ENCODE assay signal across 8 cellular contexts in genomic region chr3:12809435-12809834, GRCh38. TPM values are rescaled to one million over a fixed set of nuclear protein-coding genes. Genes with fewer than 3 reads are reported as not detected.
DNase-seq lines count a peak whose midpoint lies in the region; ATAC-seq and TF ChIP-seq lines count a peak whose summit lies in the region.

No MANE protein-coding gene starts in this region.

- peaks cover 1% of the 10 kb centered on the region for H3K36me3 ChIP-seq in H7 (replicated peaks; ENCODE audit: control insufficient read depth, insufficient read depth, low read length)
- H3K36me3 ChIP-seq in hepatocyte (replicated peaks; ENCODE audit: insufficient read depth, low read depth): no peaks in the 10 kb centered on the region
- H3K36me3 ChIP-seq in sigmoid colon: peaks cover 0 to 52% (median 6%) of the 10 kb centered on the region in 4 donors

- H3K9me3 ChIP-seq in hepatocyte (ENCODE audit: low read depth) (no peaks in the 10 kb centered on the region), sigmoid colon (no peaks in the 10 kb centered on the region)

- H3K9me3 Mint-ChIP-seq in activated B cell treated with CpG ODN at 0.5 μM for 24 hours: no peaks in the 10 kb centered on the region

- H3K4me1 Mint-ChIP-seq in activated B cell treated with CpG ODN at 0.5 μM for 24 hours: peaks cover 9% of the 10 kb centered on the region

- CTCF ChIA-PET in activated B cell treated with CpG ODN at 0.5 μM for 24 hours (lab: Charles Lee): interaction anchor here (0.7 to 1.8 kb wide), 11 partner anchors 11 to 103 kb away, joined by 3 to 18 read pairs (median 4); partner anchors contain the start of genes CAND2 and RPL32

- H3K9me2 ChIP-seq in hepatocyte (replicated peaks; ENCODE audit: insufficient read depth): no peaks in the 10 kb centered on the region

- no peaks in the 10 kb centered on the region for H3K27me3 ChIP-seq in H7 (ENCODE audit: control insufficient read depth, insufficient read depth, low read length)
- no peaks in the 10 kb centered on the region for H3K27me3 ChIP-seq in hepatocyte
- no peaks in the 10 kb centered on the region for H3K27me3 ChIP-seq in sigmoid colon

- H3K4me3 ChIP-seq in H7 (ENCODE audit: insufficient read depth, low read depth, low read length) (peak overlapping the region; percentile 70), hepatocyte (no peak overlapping the region), sigmoid colon (peak overlapping the region; percentile 42 to 59 (median 57))

- H3K27ac ChIP-seq in hepatocyte (peak overlapping the region; percentile 33), sigmoid colon (peak overlapping the region; percentile 82 to 86 (median 85))

- H3K27ac Mint-ChIP-seq in activated B cell treated with CpG ODN at 0.5 μM for 24 hours: no peak overlapping the region

- peak overlapping the region; percentile 79 for H3K4me2 ChIP-seq in hepatocyte

- TF ChIP-seq CTCF in activated B cell treated with CpG ODN at 0.5 μM for 24 hours (IDR thresholded peaks at IDR 0.05): no peak
- no peak for TF ChIP-seq CTCF in hepatocyte (IDR thresholded peaks at IDR 0.05; ENCODE audit: poor library complexity)
- no peak for TF ChIP-seq CTCF in sigmoid colon (IDR thresholded peaks at IDR 0.05)

- H2AFZ ChIP-seq in hepatocyte: peak overlapping the region; percentile 46

- intact Hi-C loops in activated B cell treated with CpG ODN at 0.5 μM for 24 hours (cut with micrococcal nuclease) (no loop called here), sigmoid colon (cut with DNase I) (no loop called here)

- no peak for TF ChIP-seq EP300 in sigmoid colon (IDR thresholded peaks at IDR 0.05)

- H3K79me2 ChIP-seq in hepatocyte: no peaks in the 10 kb centered on the region

- H3K36me3 Mint-ChIP-seq in activated B cell treated with CpG ODN at 0.5 μM for 24 hours (ENCODE audit: low read depth): no peaks in the 10 kb centered on the region

- 94% methylated on average over 5 of the region's 5 CpGs for WGBS in hepatocyte (ENCODE audit: low lambda C conversion rate, missing lambda C conversion rate)
- 82 to 88% methylated on average over 5 of the region's 5 CpGs for WGBS in sigmoid colon, 2 donors

- H3K27me3 Mint-ChIP-seq in activated B cell treated with CpG ODN at 0.5 μM for 24 hours: no peaks in the 10 kb centered on the region

- peak overlapping the region; percentile 69 for H3K4me3 Mint-ChIP-seq in activated B cell treated with CpG ODN at 0.5 μM for 24 hours

- POLR2A ChIA-PET in activated B cell treated with CpG ODN at 0.5 μM for 24 hours (lab: Charles Lee): interaction anchor here (0.8 to 2.4 kb wide), 3 partner anchors 32 to 145 kb away, joined by 6 to 21 read pairs (median 19); partner anchors contain the start of gene RPL32

- no peak for DNase-seq in H7
- DNase-seq in activated B cell treated with CpG ODN at 0.5 μM for 24 hours: no peak
- no peak for DNase-seq in hepatocyte (ENCODE audit: low spot score)
- DNase-seq in sigmoid colon: no peak
- DNase-seq in stimulated activated CD4-positive, alpha-beta T cell treated with anti-CD3 and anti-CD28 coated beads, Interleukin-4, amount 100 ng/mL, for 24 hours: no peak
- no peak for DNase-seq in activated effector memory CD4-positive, alpha-beta T cell treated with anti-CD3 and anti-CD28 coated beads, Interleukin-2, amount 50 U/mL, for 16 hours

- ATAC-seq in activated B cell treated with CpG ODN at 0.5 μM for 24 hours (ENCODE audit: low read depth): no peak
- ATAC-seq in HG02588 (IDR thresholded peaks at IDR 0.05; ENCODE audit: unreplicated experiment): no peak
- no peak for ATAC-seq in GM18870 (IDR thresholded peaks at IDR 0.05; ENCODE audit: unreplicated experiment)

- TF ChIP-seq POLR2A in sigmoid colon (IDR thresholded peaks at IDR 0.05): no peak

- H4K20me1 ChIP-seq in hepatocyte (ENCODE audit: insufficient read depth, poor library complexity, severe bottlenecking): no peaks in the 10 kb centered on the region

- H3K4me1 ChIP-seq in hepatocyte (ENCODE audit: insufficient read depth) (peaks cover 4% of the 10 kb centered on the region), sigmoid colon (peaks cover 0 to 20% (median 16%) of the 10 kb centered on the region in 4 donors)

RNA-seq across cellular contexts. Expression of gene CAND2, which starts 13.0 kb away (rescaled TPM):
- 16.7 and 17.4 TPM in 2 replicates for total RNA-seq in H7 (2014; rRNA removed; shearing (Covaris generic))
- 0.22 and 0.42 TPM in 2 replicates for total RNA-seq in activated B cell treated with CpG ODN at 0.5 μM for 24 hours
- total RNA-seq in hepatocyte: 3.3 and 5.0 TPM in 2 replicates
- polyA plus RNA-seq in hepatocyte: 3.1 and 4.3 TPM in 2 replicates
- 10 to 100 TPM; 10.7 to 24.9 (median 14.6) TPM for total RNA-seq in sigmoid colon
- 1 to 10 TPM in 1 of 3 donors, under 1 TPM in 1, not detected in 1; 0.60 to 1.5 TPM for polyA plus RNA-seq in sigmoid colon

RNA-seq across cellular contexts. Expression of gene RPL32, which starts 31.9 kb away (rescaled TPM):
- total RNA-seq in H7 (2014; rRNA removed; shearing (Covaris generic)): 2,054 and 2,130 TPM in 2 replicates
- total RNA-seq in activated B cell treated with CpG ODN at 0.5 μM for 24 hours (2,996 and 3,448 TPM in 2 replicates), hepatocyte (897 TPM in 2 replicates), sigmoid colon (1,000 to 10,000 TPM in 2 of 4 donors, 100 to 1,000 TPM in 2; 920 to 2,637 (median 1,036) TPM)
- polyA plus RNA-seq in hepatocyte (666 and 751 TPM in 2 replicates), sigmoid colon (1,000 to 10,000 TPM; 1,772 to 3,640 (median 2,133) TPM)

RNA-seq across cellular contexts. Expression of gene TMEM40, which starts 50.4 kb away (rescaled TPM):
- 1.8 TPM in 1 of 2 replicates, not detected in the other for total RNA-seq in H7 (2014; rRNA removed; shearing (Covaris generic))
- not detected in 2 replicates for total RNA-seq in activated B cell treated with CpG ODN at 0.5 μM for 24 hours
- 0.52 TPM in 1 of 2 replicates, not detected in the other for total RNA-seq in hepatocyte
- polyA plus RNA-seq in hepatocyte: 0.68 and 1.6 TPM in 2 replicates
- not detected for total RNA-seq in sigmoid colon
- under 1 TPM in 2 of 3 donors, not detected in 1; 0.10 to 0.60 TPM for polyA plus RNA-seq in sigmoid colon
